ENCODE assay signal across 13 cellular contexts in genomic region chr14:102539544-102540309, GRCh38. TPM values are rescaled to one million over a fixed set of nuclear protein-coding genes. Genes with fewer than 3 reads are reported as not detected.
DNase-seq lines count a peak whose midpoint lies in the region; ATAC-seq and TF ChIP-seq lines count a peak whose summit lies in the region.
"Had no signal": no experiment of that assay in that cellular context is flagged by ENCODE, and none has a peak within 500 bp of the region (broad histone marks: within the 10 kb centered on the region; RNA-seq: fewer than 3 reads in every experiment).

No MANE protein-coding gene starts in this region.

- TF ChIP-seq CTCF in SK-N-SH (IDR thresholded peaks at IDR 0.05) (no peak), left ventricle myocardium inferior (IDR thresholded peaks at IDR 0.05; ENCODE audit: borderline replicate concordance) (no peak), CD14-positive monocyte (IDR thresholded peaks at IDR 0.05) (no peak), sigmoid colon (IDR thresholded peaks at IDR 0.05) (no peak)

- H3K4me3 Mint-ChIP-seq in CD14-positive monocyte: no peak overlapping the region
- H3K4me3 Mint-ChIP-seq: activated T-helper 1 cell treated with anti-CD3 and anti-CD28 coated beads, Interleukin-12 subunit alpha, Interleukin-12 subunit beta, Interleukin-2, Interleukin-4 antibody, amounts not matched to agents 30 ng/mL and 10 ng/mL and 1 ng/mL, durations not matched to agents 14 hours and 24 hours and 36 hours; CD4-positive, CD25-positive, alpha-beta regulatory T cell; IgD-negative memory B cell; WTC11 had no signal

- H2AFZ ChIP-seq in SK-N-SH (ENCODE audit: low read depth): no peak overlapping the region

- CTCF ChIA-PET in SK-N-SH (lab: Yijun Ruan, JAX): interaction anchor here (1.6 to 1.8 kb wide), 2 partner anchors 15 to 55 kb away, joined by 5 to 7 read pairs; no protein-coding TSS in a partner anchor

- H3K4me1 ChIP-seq in SK-N-SH (ENCODE audit: control insufficient read depth in 1 of 2, insufficient read depth in 2 of 2, low read depth in 1 of 2, low read length in 1 of 2): peaks cover 14 to 22% of the 10 kb centered on the region in 2 experiments; a peak in 2 of 4 replicates
- peaks cover 24% of the 10 kb centered on the region for H3K4me1 ChIP-seq in left ventricle myocardium inferior
- peaks cover 0 to 11% (median 8%) of the 10 kb centered on the region in 4 donors for H3K4me1 ChIP-seq in sigmoid colon

- H3K27me3 ChIP-seq in SK-N-SH (ENCODE audit: insufficient read depth): no peaks in the 10 kb centered on the region
- H3K27me3 ChIP-seq in left ventricle myocardium inferior (ENCODE audit: low read depth): peaks cover 30% of the 10 kb centered on the region
- peaks cover 9 to 43% (median 12%) of the 10 kb centered on the region in 3 donors for H3K27me3 ChIP-seq in sigmoid colon

- peaks cover 0 to 4% (median 2%) of the 10 kb centered on the region in 7 donors for H3K9me3 Mint-ChIP-seq in CD14-positive monocyte
- H3K9me3 Mint-ChIP-seq: activated T-helper 1 cell treated with anti-CD3 and anti-CD28 coated beads, Interleukin-12 subunit alpha, Interleukin-12 subunit beta, Interleukin-2, Interleukin-4 antibody, amounts not matched to agents 30 ng/mL and 10 ng/mL and 1 ng/mL, durations not matched to agents 14 hours and 24 hours and 36 hours; CD4-positive, CD25-positive, alpha-beta regulatory T cell; IgD-negative memory B cell; WTC11 had no signal

- H3K9me2 ChIP-seq in SK-N-SH: no peaks in the 10 kb centered on the region

- peaks cover 9% of the 10 kb centered on the region for H3K4me1 Mint-ChIP-seq in CD14-positive monocyte
- H3K4me1 Mint-ChIP-seq: CD4-positive, CD25-positive, alpha-beta regulatory T cell had no signal

- POLR2A ChIA-PET in SK-N-SH (lab: Yijun Ruan, JAX): no interaction called here

- no peaks in the 10 kb centered on the region for H4K20me1 ChIP-seq in SK-N-SH (ENCODE audit: insufficient read depth)

- H3K4me2 ChIP-seq in SK-N-SH: no peak overlapping the region

- H3K27me3 Mint-ChIP-seq in CD14-positive monocyte (ENCODE audit: low read depth in 3 of 3): peaks cover 15 to 30% (median 19%) of the 10 kb centered on the region in 3 donors

- H3K79me2 ChIP-seq in SK-N-SH (ENCODE audit: insufficient read depth): no peaks in the 10 kb centered on the region

- H3K27ac ChIP-seq in SK-N-SH (ENCODE audit: low read depth in 2 of 2, low read length in 1 of 2) (no peak overlapping the region; a peak in 1 of 4 replicates), left ventricle myocardium inferior (replicated peaks) (no peak overlapping the region), sigmoid colon (no peak overlapping the region)

- no peaks in the 10 kb centered on the region for H3F3A ChIP-seq in SK-N-SH (replicated peaks; ENCODE audit: insufficient read depth)

- no peak for TF ChIP-seq POLR2A in sigmoid colon (IDR thresholded peaks at IDR 0.05)

- TF ChIP-seq RAD21 in SK-N-SH (IDR thresholded peaks at IDR 0.05; ENCODE audit: low read length): no peak

- H3K36me3 Mint-ChIP-seq in CD14-positive monocyte: peaks cover 3 to 7% of the 10 kb centered on the region in 2 donors
- H3K36me3 Mint-ChIP-seq: CD4-positive, CD25-positive, alpha-beta regulatory T cell; IgD-negative memory B cell; WTC11 had no signal

- H3K4me3 ChIP-seq in SK-N-SH (ENCODE audit: low read depth in 2 of 2, low read length in 1 of 2): no peak overlapping the region
- no peak overlapping the region for H3K4me3 ChIP-seq in left ventricle myocardium inferior
- no peak overlapping the region for H3K4me3 ChIP-seq in sigmoid colon

- H3K9me3 ChIP-seq in SK-N-SH (no peaks in the 10 kb centered on the region), left ventricle myocardium inferior (replicated peaks) (no peaks in the 10 kb centered on the region), sigmoid colon (no peaks in the 10 kb centered on the region)

- 59% methylated on average over 5 of the region's 17 CpGs for WGBS in SK-N-SH (ENCODE audit: low lambda C conversion rate)
- 69 to 70% methylated on average over 17 of the region's 17 CpGs for WGBS in sigmoid colon, 2 donors

- no peaks in the 10 kb centered on the region for H3K36me3 ChIP-seq in SK-N-SH (replicated peaks in 1 of 2; ENCODE audit: control insufficient read depth in 1 of 2, insufficient read depth in 2 of 2, low read length in 1 of 2)
- no peaks in the 10 kb centered on the region for H3K36me3 ChIP-seq in left ventricle myocardium inferior
- H3K36me3 ChIP-seq in sigmoid colon: no peaks in the 10 kb centered on the region

- ATAC-seq in HG03439 (IDR thresholded peaks at IDR 0.05; ENCODE audit: unreplicated experiment): no peak
- no peak for ATAC-seq in GM18868 (IDR thresholded peaks at IDR 0.05; ENCODE audit: unreplicated experiment)
- ATAC-seq: WTC11 had no signal

- H3K9ac ChIP-seq in SK-N-SH: no peak overlapping the region

- H3K27ac Mint-ChIP-seq in CD14-positive monocyte: no peak overlapping the region
- H3K27ac Mint-ChIP-seq: activated T-helper 1 cell treated with anti-CD3 and anti-CD28 coated beads, Interleukin-12 subunit alpha, Interleukin-12 subunit beta, Interleukin-2, Interleukin-4 antibody, amounts not matched to agents 30 ng/mL and 10 ng/mL and 1 ng/mL, durations not matched to agents 14 hours and 24 hours and 36 hours; CD4-positive, CD25-positive, alpha-beta regulatory T cell; IgD-negative memory B cell; WTC11 had no signal

- intact Hi-C loops in left ventricle myocardium inferior (cut with micrococcal nuclease) (no loop called here), CD14-positive monocyte (cut with micrococcal nuclease) (no loop called here), sigmoid colon (cut with DNase I) (no loop called here)

- DNase-seq in DMS 273 (lab: John Stamatoyannopoulos, UW; ENCODE audit: unreplicated experiment): peak; percentile 96
- peak; percentile 90 for DNase-seq in NCI-H1105 treated with DMSO at 0.1 percent for 48 hours (lab: John Stamatoyannopoulos, UW)
- DNase-seq in SK-N-SH: peak; percentile 64
- DNase-seq in left ventricle myocardium inferior: peak; percentile 72
- no peak for DNase-seq in CD14-positive monocyte (ENCODE audit: low spot score)
- no peak for DNase-seq in sigmoid colon
- DNase-seq: CD4-positive, CD25-positive, alpha-beta regulatory T cell; small intestine had no signal

- TF ChIP-seq EP300 in SK-N-SH (IDR thresholded peaks at IDR 0.05; ENCODE audit: borderline replicate concordance in 1 of 2, low read depth in 1 of 2, low read length in 1 of 2): no peak
- no peak for TF ChIP-seq EP300 in sigmoid colon (IDR thresholded peaks at IDR 0.05)

TF ChIP-seq in SK-N-SH, 30 proteins besides CTCF, POLR2A, EP300 and RAD21:
- TF ChIP-seq MXI1 (IDR thresholded peaks at IDR 0.05; ENCODE audit: low read depth, low read length): no peak
- 0 out of 2 replicates have a peak, but pooled peaks have one; percentile 17 for TF ChIP-seq NFIC (IDR thresholded peaks at IDR 0.05; ENCODE audit: borderline replicate concordance)
- no peak for TF ChIP-seq RFX5 (IDR thresholded peaks at IDR 0.05; ENCODE audit: low read length)
- TF ChIP-seq RCOR1 (IDR thresholded peaks at IDR 0.05; ENCODE audit: low read length): no peak

RNA-seq across cellular contexts. Expression of gene ANKRD9, which starts 30.2 kb away (rescaled TPM):
- polyA plus RNA-seq in SK-N-SH (2012; rRNA removed) (21.3 and 21.4 TPM in 2 replicates), CD14-positive monocyte (under 1 TPM; 0.43 to 0.83 TPM), sigmoid colon (10 to 100 TPM in 2 of 3 donors, 1 to 10 TPM in 1; 9.6 to 28.7 (median 16.4) TPM)
- polyA plus RNA-seq in SK-N-SH (2012; cell fraction: cytosol; rRNA removed): 6.2 and 10.8 TPM in 2 replicates
- polyA plus RNA-seq in SK-N-SH (2012; cell fraction: nucleus; rRNA removed): 85.4 and 152 TPM in 2 replicates
- total RNA-seq in left ventricle myocardium inferior (158 TPM), sigmoid colon (10 to 100 TPM; 16.1 to 36.0 (median 23.4) TPM)

RNA-seq across cellular contexts. Expression of gene RCOR1, which starts 52.7 kb away (rescaled TPM):
- polyA plus RNA-seq in SK-N-SH (2012; rRNA removed) (8.5 and 8.8 TPM in 2 replicates), CD14-positive monocyte (1 to 10 TPM; 2.1 to 2.3 TPM), sigmoid colon (10 to 100 TPM in 2 of 3 donors, 1 to 10 TPM in 1; 7.2 to 12.5 (median 10.6) TPM)
- 10.9 and 11.4 TPM in 2 replicates for polyA plus RNA-seq in SK-N-SH (2012; cell fraction: cytosol; rRNA removed)
- polyA plus RNA-seq in SK-N-SH (2012; cell fraction: nucleus; rRNA removed): 9.1 and 15.4 TPM in 2 replicates
- total RNA-seq in left ventricle myocardium inferior (11.0 TPM), sigmoid colon (10 to 100 TPM in 3 of 4 donors, 1 to 10 TPM in 1; 8.9 to 11.9 (median 11.8) TPM)

Comparison
In these comparisons a context has a peak if more than half of its experiments do, and no peak if none do; other contexts are left out.
1. DNase-seq: peak in DMS 273 (single experiment), NCI-H1105 treated with DMSO at 0.1 percent for 48 hours (single experiment), SK-N-SH (single experiment) and left ventricle myocardium inferior (single experiment); none in CD14-positive monocyte (single experiment) and sigmoid colon (single experiment).